9 cellular contexts compared by ENCODE assay signal in genomic region chr2:112585400-112585799, GRCh38. TPM values are rescaled to one million over a fixed set of nuclear protein-coding genes. Genes with fewer than 3 reads are reported as not detected.
DNase-seq lines count a peak whose midpoint lies in the region; ATAC-seq and TF ChIP-seq lines count a peak whose summit lies in the region.
"Had no signal": no experiment of that assay in that cellular context is flagged by ENCODE, and none has a peak within 500 bp of the region (broad histone marks: within the 10 kb centered on the region; RNA-seq: fewer than 3 reads in every experiment).

No MANE protein-coding gene starts in this region.

- peaks cover 18% of the 10 kb centered on the region for H3F3A ChIP-seq in SK-N-SH (replicated peaks; ENCODE audit: insufficient read depth)

- H3K27me3 Mint-ChIP-seq in activated T-helper 2 cell treated with anti-CD3 and anti-CD28 coated beads, Interferon-gamma antibody, Interleukin-2, Interleukin-4, amounts not matched to agents 10 μg/mL and 5 μg/mL and 100 μg/mL, durations not matched to agents 14 hours and 24 hours and 36 hours (ENCODE audit: low read depth) = no peaks in the 10 kb centered on the region
- H3K27me3 Mint-ChIP-seq in immature natural killer cell (ENCODE audit: low read depth in 3 of 3) = peaks cover 2 to 9% (median 6%) of the 10 kb centered on the region in 3 donors
- H3K27me3 Mint-ChIP-seq in stimulated activated naive CD8-positive, alpha-beta T cell treated with anti-CD3 and anti-CD28 coated beads, Interleukin-15, amount 100 ng/mL, for 72 hours = no peaks in the 10 kb centered on the region

- peak overlapping the region; percentile 89 for H3K4me2 ChIP-seq in SK-N-SH

- H3K9ac ChIP-seq in SK-N-SH = peak overlapping the region; percentile 90

- H3K4me1 ChIP-seq in SK-N-SH (ENCODE audit: control insufficient read depth in 1 of 2, insufficient read depth in 2 of 2, low read depth in 1 of 2, low read length in 1 of 2) = peaks cover 8 to 31% of the 10 kb centered on the region in 2 experiments; a peak in 3 of 4 replicates

- H4K20me1 ChIP-seq in SK-N-SH (ENCODE audit: insufficient read depth) = no peaks in the 10 kb centered on the region

- H3K36me3 ChIP-seq in SK-N-SH (replicated peaks in 1 of 2; ENCODE audit: control insufficient read depth in 1 of 2, insufficient read depth in 2 of 2, low read length in 1 of 2) = peaks cover 10 to 18% of the 10 kb centered on the region in 2 experiments

- DNase-seq in SK-N-SH (no peak), immature natural killer cell (no peak), LoVo (ENCODE audit: low spot score) (no peak), NCI-H2227 treated with DMSO at 0.1 percent for 48 hours (lab: John Stamatoyannopoulos, UW) (no peak), iPS-NIHi7 (ENCODE audit: extremely low spot score) (no peak)
- DNase-seq in activated T-helper 2 cell treated with anti-CD3 and anti-CD28 coated beads, Interferon-gamma antibody, Interleukin-2, Interleukin-4, amounts not matched to agents 10 μg/mL and 5 μg/mL and 100 μg/mL, durations not matched to agents 14 hours and 24 hours and 36 hours (ENCODE audit: low spot score) = no peak
- DNase-seq in stimulated activated naive CD8-positive, alpha-beta T cell treated with anti-CD3 and anti-CD28 coated beads, Interleukin-15, amount 100 ng/mL, for 72 hours = no peak
- DNase-seq: NCI-H2171 had no signal

- H3K27ac ChIP-seq in SK-N-SH (ENCODE audit: low read depth in 2 of 2, low read length in 1 of 2) = peak overlapping the region; percentile 97 to 98

- no peak for TF ChIP-seq EP300 in SK-N-SH (IDR thresholded peaks at IDR 0.05; ENCODE audit: borderline replicate concordance in 1 of 2, low read depth in 1 of 2, low read length in 1 of 2)

- CTCF ChIA-PET in SK-N-SH (lab: Yijun Ruan, JAX) = interaction anchor here (1.0 to 3.7 kb wide), 3 partner anchors 15 to 464 kb away, joined by 5 to 28 read pairs (median 6); no protein-coding TSS in a partner anchor

- peak overlapping the region; percentile 97 for H3K4me3 Mint-ChIP-seq in activated T-helper 2 cell treated with anti-CD3 and anti-CD28 coated beads, Interferon-gamma antibody, Interleukin-2, Interleukin-4, amounts not matched to agents 10 μg/mL and 5 μg/mL and 100 μg/mL, durations not matched to agents 14 hours and 24 hours and 36 hours (ENCODE audit: low read depth)
- H3K4me3 Mint-ChIP-seq in immature natural killer cell = peak overlapping the region; percentile 94 to 99 (median 97)
- H3K4me3 Mint-ChIP-seq in stimulated activated naive CD8-positive, alpha-beta T cell treated with anti-CD3 and anti-CD28 coated beads, Interleukin-15, amount 100 ng/mL, for 72 hours = peak overlapping the region; percentile 96 to 97

- ATAC-seq in SK-N-SH treated with all-trans-retinoic acid at 6 μM for 48 hours = no peak
- ATAC-seq in stimulated activated naive CD8-positive, alpha-beta T cell treated with anti-CD3 and anti-CD28 coated beads, Interleukin-15, amount 100 ng/mL, for 72 hours = no peak

- H3K9me3 ChIP-seq in SK-N-SH = no peaks in the 10 kb centered on the region

- H3K9me2 ChIP-seq in SK-N-SH = no peaks in the 10 kb centered on the region

- peaks cover 11% of the 10 kb centered on the region for H3K79me2 ChIP-seq in SK-N-SH (ENCODE audit: insufficient read depth)

- peak overlapping the region; percentile 78 to 83 for H3K4me3 ChIP-seq in SK-N-SH (ENCODE audit: low read depth in 2 of 2, low read length in 1 of 2)

- POLR2A ChIA-PET in SK-N-SH (lab: Yijun Ruan, JAX) = interaction anchor here (1.1 to 1.4 kb wide), 2 partner anchors 144 to 530 kb away, joined by 3 read pairs; partner anchors contain the start of gene TMEM87B

- intact Hi-C loops in activated T-helper 2 cell treated with anti-CD3 and anti-CD28 coated beads, Interferon-gamma antibody, Interleukin-2, Interleukin-4, amounts not matched to agents 10 μg/mL and 5 μg/mL and 100 μg/mL, durations not matched to agents 14 hours and 24 hours and 36 hours (cut with micrococcal nuclease) = loop anchor here (2.0 kb wide), 1 partner anchor 59 kb away; the partner anchor contains the start of gene SLC20A1

- WGBS in SK-N-SH (ENCODE audit: low lambda C conversion rate) = 100% methylated on average over 3 of the region's 3 CpGs

- no peak for TF ChIP-seq CTCF in SK-N-SH (IDR thresholded peaks at IDR 0.05)

- no peaks in the 10 kb centered on the region for H3K27me3 ChIP-seq in SK-N-SH (ENCODE audit: insufficient read depth)

- no peak for TF ChIP-seq RAD21 in SK-N-SH (IDR thresholded peaks at IDR 0.05; ENCODE audit: low read length)

- peaks cover 25% of the 10 kb centered on the region for H3K4me1 Mint-ChIP-seq in activated T-helper 2 cell treated with anti-CD3 and anti-CD28 coated beads, Interferon-gamma antibody, Interleukin-2, Interleukin-4, amounts not matched to agents 10 μg/mL and 5 μg/mL and 100 μg/mL, durations not matched to agents 14 hours and 24 hours and 36 hours (ENCODE audit: low read depth)
- H3K4me1 Mint-ChIP-seq in immature natural killer cell = peaks cover 35 to 42% of the 10 kb centered on the region in 2 donors
- peaks cover 42% of the 10 kb centered on the region for H3K4me1 Mint-ChIP-seq in stimulated activated naive CD8-positive, alpha-beta T cell treated with anti-CD3 and anti-CD28 coated beads, Interleukin-15, amount 100 ng/mL, for 72 hours

- peaks cover 18% of the 10 kb centered on the region for H3K36me3 Mint-ChIP-seq in activated T-helper 2 cell treated with anti-CD3 and anti-CD28 coated beads, Interferon-gamma antibody, Interleukin-2, Interleukin-4, amounts not matched to agents 10 μg/mL and 5 μg/mL and 100 μg/mL, durations not matched to agents 14 hours and 24 hours and 36 hours (ENCODE audit: low read depth)
- peaks cover 9 to 20% (median 9%) of the 10 kb centered on the region in 3 donors for H3K36me3 Mint-ChIP-seq in immature natural killer cell

- H3K9me3 Mint-ChIP-seq in activated T-helper 2 cell treated with anti-CD3 and anti-CD28 coated beads, Interferon-gamma antibody, Interleukin-2, Interleukin-4, amounts not matched to agents 10 μg/mL and 5 μg/mL and 100 μg/mL, durations not matched to agents 14 hours and 24 hours and 36 hours = no peaks in the 10 kb centered on the region
- H3K9me3 Mint-ChIP-seq in immature natural killer cell = no peaks in the 10 kb centered on the region
- no peaks in the 10 kb centered on the region for H3K9me3 Mint-ChIP-seq in stimulated activated naive CD8-positive, alpha-beta T cell treated with anti-CD3 and anti-CD28 coated beads, Interleukin-15, amount 100 ng/mL, for 72 hours

- peak overlapping the region; percentile 98 for H3K27ac Mint-ChIP-seq in activated T-helper 2 cell treated with anti-CD3 and anti-CD28 coated beads, Interferon-gamma antibody, Interleukin-2, Interleukin-4, amounts not matched to agents 10 μg/mL and 5 μg/mL and 100 μg/mL, durations not matched to agents 14 hours and 24 hours and 36 hours
- peak overlapping the region; percentile 95 to 99 (median 96) for H3K27ac Mint-ChIP-seq in immature natural killer cell
- peak overlapping the region; percentile 98 to 99 for H3K27ac Mint-ChIP-seq in stimulated activated naive CD8-positive, alpha-beta T cell treated with anti-CD3 and anti-CD28 coated beads, Interleukin-15, amount 100 ng/mL, for 72 hours

- no peak overlapping the region for H2AFZ ChIP-seq in SK-N-SH (ENCODE audit: low read depth)

TF ChIP-seq in SK-N-SH, 30 proteins besides CTCF, POLR2A, EP300 and RAD21 (continues in another document):
- no peak for TF ChIP-seq USF1 (IDR thresholded peaks at IDR 0.05; ENCODE audit: borderline replicate concordance, low read depth)
- TF ChIP-seq MEF2A (IDR thresholded peaks at IDR 0.05; ENCODE audit: borderline replicate concordance, low read depth) = no peak
- TF ChIP-seq EZH2phosphoT487 (IDR thresholded peaks at IDR 0.05; ENCODE audit: borderline replicate concordance, low read depth) = no peak
- no peak for TF ChIP-seq FOXM1 (IDR thresholded peaks at IDR 0.05; ENCODE audit: low read depth)
- no peak for TF ChIP-seq MXI1 (IDR thresholded peaks at IDR 0.05; ENCODE audit: low read depth, low read length)

TF ChIP-seq in SK-N-SH treated with all-trans-retinoic acid at 6 μM for 48 hours, 23 proteins besides CTCF, POLR2A, EP300 and RAD21 (continues in another document):
- TF ChIP-seq PATZ1 (CRISPR knock-in tag; IDR thresholded peaks at IDR 0.05; ENCODE audit: borderline replicate concordance) (no peak), CSDC2 (CRISPR knock-in tag; IDR thresholded peaks at IDR 0.05) (no peak), ZNF70 (CRISPR knock-in tag; IDR thresholded peaks at IDR 0.05) (no peak), ZNF565 (CRISPR knock-in tag; conservative IDR thresholded peaks at IDR 0.05; ENCODE audit: low read depth) (no peak)

RNA-seq across cellular contexts. Expression of gene CHCHD5, which starts 1.0 kb away (rescaled TPM):
- polyA plus RNA-seq in SK-N-SH (2012; rRNA removed) (29.9 and 55.9 TPM in 2 replicates), immature natural killer cell (100 to 1,000 TPM in 1 of 3 donors, 10 to 100 TPM in 2; 65.1 to 109 (median 81.0) TPM)
- polyA plus RNA-seq in SK-N-SH (2012; cell fraction: cytosol; rRNA removed) = 26.1 and 41.4 TPM in 2 replicates
- polyA plus RNA-seq in SK-N-SH (2012; cell fraction: nucleus; rRNA removed) = 29.5 and 43.9 TPM in 2 replicates
- 36.7 and 39.6 TPM in 2 replicates for total RNA-seq in activated T-helper 2 cell treated with anti-CD3 and anti-CD28 coated beads, Interferon-gamma antibody, Interleukin-2, Interleukin-4, amounts not matched to agents 10 μg/mL and 5 μg/mL and 100 μg/mL, durations not matched to agents 14 hours and 24 hours and 36 hours

RNA-seq across cellular contexts. Expression of gene POLR1B, which starts 43.1 kb away (rescaled TPM):
- polyA plus RNA-seq in SK-N-SH (2012; rRNA removed) = 13.4 and 19.1 TPM in 2 replicates
- polyA plus RNA-seq in SK-N-SH (2012; cell fraction: cytosol; rRNA removed) = 17.1 and 17.9 TPM in 2 replicates
- polyA plus RNA-seq in SK-N-SH (2012; cell fraction: nucleus; rRNA removed) = 22.1 and 23.6 TPM in 2 replicates
- 58.0 and 68.2 TPM in 2 replicates for total RNA-seq in activated T-helper 2 cell treated with anti-CD3 and anti-CD28 coated beads, Interferon-gamma antibody, Interleukin-2, Interleukin-4, amounts not matched to agents 10 μg/mL and 5 μg/mL and 100 μg/mL, durations not matched to agents 14 hours and 24 hours and 36 hours
- polyA plus RNA-seq in immature natural killer cell = 10 to 100 TPM; 12.1 to 21.5 (median 17.1) TPM
